ENCODE assay signal across 1 cellular context in genomic region chr18:6242004-6242403, GRCh38.
TF ChIP-seq lines count a peak whose summit lies in the region.

No MANE protein-coding gene starts in this region.

TF ChIP-seq in GM23338, 12 proteins besides CTCF, POLR2A, EP300 and RAD21 (continued from another document):
- TF ChIP-seq REST (IDR thresholded peaks at IDR 0.05; ENCODE audit: unreplicated experiment) (no peak), ZNF462 (CRISPR knock-in tag; IDR thresholded peaks at IDR 0.05) (no peak), EZH2phosphoT487 (IDR thresholded peaks at IDR 0.05; ENCODE audit: unreplicated experiment) (no peak), STAT1 (IDR thresholded peaks at IDR 0.05; ENCODE audit: unreplicated experiment) (no peak), ZNF331 (CRISPR knock-in tag; IDR thresholded peaks at IDR 0.05; ENCODE audit: low read depth) (no peak), ETS1 (IDR thresholded peaks at IDR 0.05) (no peak), JUNB (IDR thresholded peaks at IDR 0.05; ENCODE audit: unreplicated experiment) (no peak), ZNF114 (CRISPR knock-in tag; IDR thresholded peaks at IDR 0.05) (no peak), EZH2 (IDR thresholded peaks at IDR 0.05; ENCODE audit: low read depth, unreplicated experiment) (no peak), NANOG (IDR thresholded peaks at IDR 0.05; ENCODE audit: borderline replicate concordance) (no peak), POLR2AphosphoS5 (IDR thresholded peaks at IDR 0.05; ENCODE audit: low read depth) (no peak)
